In the genomic region with DNA sequence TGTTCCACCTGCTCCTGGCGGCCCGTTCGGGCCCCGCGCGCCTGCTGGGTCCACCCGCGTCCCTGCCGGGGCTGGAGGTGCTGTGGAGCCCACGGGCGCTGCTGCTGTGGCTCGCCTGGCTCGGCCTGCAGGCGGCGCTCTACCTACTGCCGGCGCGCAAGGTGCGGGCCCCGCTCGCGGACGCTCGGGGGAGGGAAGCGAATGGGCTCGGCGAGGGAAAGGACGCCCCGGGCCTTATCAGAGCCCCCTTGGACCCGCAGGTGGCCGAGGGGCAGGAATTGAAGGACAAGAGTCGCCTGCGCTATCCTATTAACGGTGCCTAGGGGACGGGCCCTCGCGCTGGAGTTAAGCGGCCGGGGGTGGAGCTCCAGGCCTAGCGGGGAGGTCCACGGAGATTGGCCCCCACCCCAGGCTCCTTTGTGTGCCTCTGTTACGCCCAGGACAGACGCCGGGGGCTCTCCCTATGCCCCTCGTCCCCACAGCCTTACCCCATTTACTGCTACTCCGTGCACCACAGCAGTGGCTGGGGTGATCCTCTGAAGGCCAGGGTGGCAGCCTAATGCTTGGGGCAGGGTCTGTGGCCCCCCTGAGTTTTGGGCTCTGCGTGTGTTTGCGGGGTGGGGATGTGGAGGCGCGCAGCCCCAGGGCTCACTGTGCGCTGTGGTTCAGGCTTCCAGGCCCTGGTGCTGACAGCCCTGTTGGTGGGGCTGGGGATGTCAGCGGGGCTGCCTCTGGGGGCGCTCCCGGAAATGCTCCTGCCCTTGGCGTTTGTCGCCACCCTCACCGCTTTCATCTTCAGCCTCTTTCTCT, we compare ENCODE assay signal across 8 cellular contexts. TPM values are rescaled to one million over a fixed set of nuclear protein-coding genes. Genes with fewer than 3 reads are reported as not detected.
DNase-seq lines count a peak whose midpoint lies in the region; ATAC-seq, FAIRE-seq and TF ChIP-seq lines count a peak whose summit lies in the region.

No MANE protein-coding gene starts in this region.

- H3K4me1 ChIP-seq in kidney (ENCODE audit: control insufficient read depth in 1 of 2, insufficient read depth in 1 of 2, low read depth in 1 of 2, low read length in 2 of 2), result peaks cover 10 to 43% of the 10 kb centered on the region in 2 donors

- ATAC-seq in HG03196 (IDR thresholded peaks at IDR 0.05; ENCODE audit: unreplicated experiment), result no peak

- TF ChIP-seq CTCF in brain microvascular endothelial cell (IDR thresholded peaks at IDR 0.05; ENCODE audit: low read depth, low read length, missing control alignments), result peak; percentile 63
- TF ChIP-seq CTCF in kidney (IDR thresholded peaks at IDR 0.05; ENCODE audit: borderline replicate concordance, extremely low read depth, insufficient read depth), result peak; percentile 72

- no peaks in the 10 kb centered on the region for H3K27me3 ChIP-seq in brain microvascular endothelial cell (replicated peaks)

- intact Hi-C loops in kidney (cut with DNase I), result no loop called here

- no peak for FAIRE-seq in kidney (lab: Jason Lieb, UNC)

- H3K27ac ChIP-seq in brain microvascular endothelial cell, result no peak overlapping the region
- peak overlapping the region; percentile 69 to 72 for H3K27ac ChIP-seq in kidney (ENCODE audit: low read depth in 2 of 2, low read length in 2 of 2)

- in situ Hi-C loops in brain microvascular endothelial cell (cut with HindIII; ENCODE audit: low pct_ligation_motif_present, low sequenced_read_pairs), result no loop called here

- H3K36me3 ChIP-seq in brain microvascular endothelial cell (replicated peaks) (peaks cover 9% of the 10 kb centered on the region), kidney (ENCODE audit: control insufficient read depth in 1 of 2, insufficient read depth in 2 of 2, low read length in 2 of 2) (peaks cover 0 to 6% of the 10 kb centered on the region in 2 donors)

- peak overlapping the region; percentile 70 for H3K4me3 ChIP-seq in Jurkat, Clone E6-1 (ENCODE audit: low read length)
- H3K4me3 ChIP-seq in brain microvascular endothelial cell (ENCODE audit: low read depth, low read length), result peak overlapping the region; percentile 56
- peak overlapping the region; percentile 44 to 63 for H3K4me3 ChIP-seq in kidney (ENCODE audit: low read length in 2 of 2)

- H3K9ac ChIP-seq in kidney (ENCODE audit: low read length in 2 of 2), result peak overlapping the region; percentile 46 to 77

- H3K9me3 ChIP-seq in kidney (ENCODE audit: control insufficient read depth in 1 of 2, low read length in 2 of 2), result no peaks in the 10 kb centered on the region

- DNase-seq in SHP77 (lab: John Stamatoyannopoulos, UW) (peak; percentile 31 to 38), SHP77 treated with DMSO at 0.1 percent for 48 hours (lab: John Stamatoyannopoulos, UW) (no peak), T-helper 9 cell (peak; percentile 76), brain microvascular endothelial cell (no peak), kidney (peak; percentile 86)
- peak; percentile 64 for DNase-seq in Jurkat, Clone E6-1 (ENCODE audit: low read depth, low spot score)
- peak; percentile 51 to 62 for DNase-seq in stimulated activated CD4-positive, alpha-beta T cell treated with anti-CD3 and anti-CD28 coated beads, Interleukin-1b, Interleukin-23, amount 100 ng/mL, for 1 hour (ENCODE audit: low read depth in 2 of 2)

RNA-seq across cellular contexts. Expression of gene TM7SF2, which starts 1.1 kb away (rescaled TPM):
- 42.4 TPM for polyA plus RNA-seq in Jurkat, Clone E6-1 (2012; ENCODE audit: insufficient read depth, insufficient read length)
- 20.9 TPM for total RNA-seq in kidney
- 88.2 TPM for polyA plus RNA-seq in kidney (ENCODE audit: insufficient read depth, low read depth, low replicate concordance)

RNA-seq across cellular contexts. Expression of gene ZNHIT2, which starts 4.7 kb away (rescaled TPM):
- polyA plus RNA-seq in Jurkat, Clone E6-1 (2012; ENCODE audit: insufficient read depth, insufficient read length), result 8.3 TPM
- total RNA-seq in kidney, result 14.0 TPM
- polyA plus RNA-seq in kidney (ENCODE audit: insufficient read depth, low read depth, low replicate concordance), result 21.1 TPM

RNA-seq across cellular contexts. Expression of gene FAU, which starts 9.2 kb away (rescaled TPM):
- 1,669 TPM for polyA plus RNA-seq in Jurkat, Clone E6-1 (2012; ENCODE audit: insufficient read depth, insufficient read length)
- total RNA-seq in kidney, result 794 TPM
- 927 TPM for polyA plus RNA-seq in kidney (ENCODE audit: insufficient read depth, low read depth, low replicate concordance)

RNA-seq across cellular contexts. Expression of gene MRPL49, which starts 9.4 kb away (rescaled TPM):
- polyA plus RNA-seq in Jurkat, Clone E6-1 (2012; ENCODE audit: insufficient read depth, insufficient read length), result 94.3 TPM
- 53.3 TPM for total RNA-seq in kidney
- 76.7 TPM for polyA plus RNA-seq in kidney (ENCODE audit: insufficient read depth, low read depth, low replicate concordance)

RNA-seq across cellular contexts. Expression of gene VPS51, which starts 16.7 kb away (rescaled TPM):
- 98.6 TPM for polyA plus RNA-seq in Jurkat, Clone E6-1 (2012; ENCODE audit: insufficient read depth, insufficient read length)
- 110 TPM for total RNA-seq in kidney
- polyA plus RNA-seq in kidney (ENCODE audit: insufficient read depth, low read depth, low replicate concordance), result 98.3 TPM

Comparison
In these comparisons a context has a peak if more than half of its experiments do, and no peak if none do; other contexts are left out.
1. DNase-seq: peak in SHP77 (2 of 2), Jurkat, Clone E6-1 (single experiment), T-helper 9 cell (single experiment), kidney (single experiment) and stimulated activated CD4-positive, alpha-beta T cell treated with anti-CD3 and anti-CD28 coated beads, Interleukin-1b, Interleukin-23, amount 100 ng/mL, for 1 hour (2 of 2); none in SHP77 treated with DMSO at 0.1 percent for 48 hours (single experiment) and brain microvascular endothelial cell (single experiment).
2. Peak in every context shown above with its lines, with median percentiles within 50 percentile points of each other: H3K4me3 ChIP-seq.